8 cellular contexts compared by ENCODE assay signal in the genomic region with DNA sequence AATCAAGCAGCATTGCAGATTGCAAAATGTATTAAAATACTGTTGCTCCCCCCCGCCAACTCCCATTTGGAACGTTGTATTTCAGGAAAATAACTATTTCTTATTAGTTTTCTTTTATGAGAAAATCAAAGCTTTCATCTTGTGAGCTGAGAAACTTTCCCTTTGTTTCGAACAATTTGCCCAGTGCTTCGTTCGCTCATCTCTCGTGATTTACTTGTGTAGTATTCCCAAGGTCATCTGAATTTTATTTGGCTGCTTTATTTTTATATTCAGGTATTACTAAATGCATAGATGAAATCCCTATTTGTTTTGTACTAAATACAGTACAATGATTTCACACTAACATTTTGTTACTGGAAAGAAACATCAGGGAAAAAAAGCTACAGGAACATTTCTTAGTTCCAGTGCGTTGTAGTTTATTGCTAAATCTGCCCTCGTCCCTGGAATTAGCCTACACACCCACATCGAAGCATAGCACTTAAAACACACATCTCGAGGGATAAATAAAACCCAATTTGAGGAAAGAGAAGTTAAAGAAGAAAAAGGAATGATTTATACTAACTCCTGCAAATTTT.
DNase-seq lines count a peak whose midpoint lies in the region; ATAC-seq and FAIRE-seq lines count a peak whose summit lies in the region.

No MANE protein-coding gene starts in this region.

- peak; percentile 69 for FAIRE-seq in G401.6 (lab: Jason Lieb, UNC)

- H3K27ac ChIP-seq in muscle layer of duodenum (ENCODE audit: low read length), result peak overlapping the region; percentile 17

- H3K27me3 Mint-ChIP-seq in dendritic cell treated with granulocyte-macrophage colony-stimulating factor and Interleukin-4, amounts not matched to agents 40 ng/mL and 50 ng/mL, for 4 days, result peaks cover 3% of the 10 kb centered on the region

- peaks cover 10% of the 10 kb centered on the region for H3K4me1 Mint-ChIP-seq in dendritic cell treated with granulocyte-macrophage colony-stimulating factor and Interleukin-4, amounts not matched to agents 40 ng/mL and 50 ng/mL, for 4 days (ENCODE audit: low read depth)

- no peaks in the 10 kb centered on the region for H3K9me3 ChIP-seq in muscle layer of duodenum (ENCODE audit: control insufficient read depth in 1 of 2, low read length in 2 of 2)

- peak overlapping the region; percentile 76 for H3K4me3 Mint-ChIP-seq in dendritic cell treated with granulocyte-macrophage colony-stimulating factor and Interleukin-4, amounts not matched to agents 40 ng/mL and 50 ng/mL, for 4 days

- no peaks in the 10 kb centered on the region for H3K36me3 ChIP-seq in muscle layer of duodenum (ENCODE audit: control insufficient read depth in 1 of 2, insufficient read depth in 2 of 2, low read length in 2 of 2)

- H3K9me3 Mint-ChIP-seq in dendritic cell treated with granulocyte-macrophage colony-stimulating factor and Interleukin-4, amounts not matched to agents 40 ng/mL and 50 ng/mL, for 4 days, result no peaks in the 10 kb centered on the region

- no peak for ATAC-seq in GM18520 (IDR thresholded peaks at IDR 0.05; ENCODE audit: unreplicated experiment)
- no peak for ATAC-seq in HG03469 (IDR thresholded peaks at IDR 0.05; ENCODE audit: unreplicated experiment)

- peak overlapping the region; percentile 74 to 78 for H3K4me3 ChIP-seq in muscle layer of duodenum (ENCODE audit: low read depth in 1 of 2, low read length in 2 of 2)

- H3K4me1 ChIP-seq in muscle layer of duodenum (ENCODE audit: control insufficient read depth in 1 of 2, insufficient read depth in 2 of 2, low read length in 2 of 2), result no peaks in the 10 kb centered on the region

- intact Hi-C loops in dendritic cell treated with granulocyte-macrophage colony-stimulating factor and Interleukin-4, amounts not matched to agents 40 ng/mL and 50 ng/mL, for 4 days (cut with micrococcal nuclease), result loop anchor here (1.0 to 10.0 kb wide), 4 partner anchors 22 to 705 kb away; partner anchors contain the start of genes BMI1 and SKIDA1

- peak overlapping the region; percentile 86 for H3K27ac Mint-ChIP-seq in dendritic cell treated with granulocyte-macrophage colony-stimulating factor and Interleukin-4, amounts not matched to agents 40 ng/mL and 50 ng/mL, for 4 days

- H3K36me3 Mint-ChIP-seq in dendritic cell treated with granulocyte-macrophage colony-stimulating factor and Interleukin-4, amounts not matched to agents 40 ng/mL and 50 ng/mL, for 4 days (ENCODE audit: low read depth), result no peaks in the 10 kb centered on the region

- peak; percentile 16 for DNase-seq in NCI-H774 (lab: John Stamatoyannopoulos, UW)
- DNase-seq in LoVo (ENCODE audit: low spot score), result no peak
- no peak for DNase-seq in NCI-H1694 treated with DMSO at 0.1 percent for 48 hours (lab: John Stamatoyannopoulos, UW)

- H3K27me3 ChIP-seq in muscle layer of duodenum (ENCODE audit: low read depth, low read length), result no peaks in the 10 kb centered on the region
